In the genomic region with DNA sequence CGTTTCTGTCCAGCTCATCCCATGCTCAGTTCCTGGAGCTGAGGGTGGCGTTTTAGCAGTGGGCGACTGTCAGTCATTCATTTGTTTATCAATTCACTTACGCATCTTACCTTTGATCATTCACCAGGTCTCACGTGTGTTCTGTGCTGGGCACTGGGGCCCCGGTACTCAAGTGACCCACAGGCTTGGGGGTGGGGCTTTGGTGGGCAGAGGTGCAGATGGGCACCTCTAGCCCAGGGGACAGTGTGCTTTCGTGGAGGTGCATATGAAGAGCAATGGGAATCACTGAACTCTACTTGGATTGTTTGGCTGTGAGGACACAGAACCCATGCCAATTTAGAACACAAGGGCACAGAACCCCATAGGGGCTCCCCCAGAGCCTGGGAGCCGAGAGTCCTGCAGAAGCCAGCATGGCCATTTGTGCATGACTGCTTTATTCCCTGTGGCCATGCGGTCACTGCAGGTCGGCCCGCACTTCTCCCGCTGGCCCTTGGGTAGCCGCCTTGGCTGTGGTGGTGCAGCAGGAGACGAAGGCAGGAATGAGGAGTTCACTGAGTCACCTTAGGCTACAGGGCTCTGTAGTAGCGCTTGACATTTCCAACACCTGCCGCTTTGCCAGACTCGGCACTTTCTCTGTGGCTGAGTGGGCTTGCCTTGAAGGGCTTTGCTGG, we compare ENCODE assay signal across 1 cellular context.
TF ChIP-seq lines count a peak whose summit lies in the region.

No MANE protein-coding gene starts in this region.

TF ChIP-seq in HepG2, 621 proteins besides CTCF, POLR2A, EP300 and RAD21 (continued from another document):
- TF ChIP-seq, protein P1, sequence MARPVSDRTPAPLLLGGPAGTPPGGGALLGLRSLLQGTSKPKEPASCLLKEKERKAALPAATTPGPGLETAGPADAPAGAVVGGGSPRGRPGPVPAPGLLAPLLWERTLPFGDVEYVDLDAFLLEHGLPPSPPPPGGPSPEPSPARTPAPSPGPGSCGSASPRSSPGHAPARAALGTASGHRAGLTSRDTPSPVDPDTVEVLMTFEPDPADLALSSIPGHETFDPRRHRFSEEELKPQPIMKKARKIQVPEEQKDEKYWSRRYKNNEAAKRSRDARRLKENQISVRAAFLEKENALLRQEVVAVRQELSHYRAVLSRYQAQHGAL (CRISPR knock-in tag; IDR thresholded peaks at IDR 0.05; ENCODE audit: not compliant biosample characterization), result no peak
- TF ChIP-seq GTF2F1 (IDR thresholded peaks at IDR 0.05; ENCODE audit: low read length) (no peak), ZNF746 (CRISPR knock-in tag; IDR thresholded peaks at IDR 0.05) (0 out of 2 replicates have a peak, but pooled peaks have one; percentile 21), HNRNPUL1 (IDR thresholded peaks at IDR 0.05; ENCODE audit: low read depth, low read length) (no peak), SNAI1 (CRISPR knock-in tag; IDR thresholded peaks at IDR 0.05; ENCODE audit: borderline replicate concordance) (no peak), NR2F6 (IDR thresholded peaks at IDR 0.05) (no peak), NR2F6 (CRISPR knock-in tag; IDR thresholded peaks at IDR 0.05) (no peak), ZNF570 (CRISPR knock-in tag; IDR thresholded peaks at IDR 0.05; ENCODE audit: borderline replicate concordance) (no peak), ZNF713 (CRISPR knock-in tag; IDR thresholded peaks at IDR 0.05) (no peak), ZNF782 (CRISPR knock-in tag; IDR thresholded peaks at IDR 0.05; ENCODE audit: borderline replicate concordance) (no peak), TRIM24 (CRISPR knock-in tag; IDR thresholded peaks at IDR 0.05) (no peak), ZBTB38 (CRISPR knock-in tag; IDR thresholded peaks at IDR 0.05) (no peak), ATF7 (IDR thresholded peaks at IDR 0.05) (no peak), ATF7 (CRISPR knock-in tag; IDR thresholded peaks at IDR 0.05) (no peak), ZNF326 (CRISPR knock-in tag; IDR thresholded peaks at IDR 0.05; ENCODE audit: borderline replicate concordance) (no peak), AGO1 (IDR thresholded peaks at IDR 0.05; ENCODE audit: low read depth, low read length, poor library complexity, severe bottlenecking) (peak; percentile 32), DNMT1 (CRISPR knock-in tag; IDR thresholded peaks at IDR 0.05) (0 out of 2 replicates have a peak, but pooled peaks have one; percentile 28), ZNF224 (CRISPR knock-in tag; IDR thresholded peaks at IDR 0.05) (0 out of 2 replicates have a peak, but pooled peaks have one; percentile 38), ZNF891 (CRISPR knock-in tag; IDR thresholded peaks at IDR 0.05) (0 out of 2 replicates have a peak, but pooled peaks have one; percentile 55), CHD2 (IDR thresholded peaks at IDR 0.05; ENCODE audit: low read depth, low read length) (no peak), ZNF256 (CRISPR knock-in tag; conservative IDR thresholded peaks at IDR 0.05) (no peak), ZNF143 (CRISPR knock-in tag; IDR thresholded peaks at IDR 0.05) (no peak)
- TF ChIP-seq, protein P2, sequence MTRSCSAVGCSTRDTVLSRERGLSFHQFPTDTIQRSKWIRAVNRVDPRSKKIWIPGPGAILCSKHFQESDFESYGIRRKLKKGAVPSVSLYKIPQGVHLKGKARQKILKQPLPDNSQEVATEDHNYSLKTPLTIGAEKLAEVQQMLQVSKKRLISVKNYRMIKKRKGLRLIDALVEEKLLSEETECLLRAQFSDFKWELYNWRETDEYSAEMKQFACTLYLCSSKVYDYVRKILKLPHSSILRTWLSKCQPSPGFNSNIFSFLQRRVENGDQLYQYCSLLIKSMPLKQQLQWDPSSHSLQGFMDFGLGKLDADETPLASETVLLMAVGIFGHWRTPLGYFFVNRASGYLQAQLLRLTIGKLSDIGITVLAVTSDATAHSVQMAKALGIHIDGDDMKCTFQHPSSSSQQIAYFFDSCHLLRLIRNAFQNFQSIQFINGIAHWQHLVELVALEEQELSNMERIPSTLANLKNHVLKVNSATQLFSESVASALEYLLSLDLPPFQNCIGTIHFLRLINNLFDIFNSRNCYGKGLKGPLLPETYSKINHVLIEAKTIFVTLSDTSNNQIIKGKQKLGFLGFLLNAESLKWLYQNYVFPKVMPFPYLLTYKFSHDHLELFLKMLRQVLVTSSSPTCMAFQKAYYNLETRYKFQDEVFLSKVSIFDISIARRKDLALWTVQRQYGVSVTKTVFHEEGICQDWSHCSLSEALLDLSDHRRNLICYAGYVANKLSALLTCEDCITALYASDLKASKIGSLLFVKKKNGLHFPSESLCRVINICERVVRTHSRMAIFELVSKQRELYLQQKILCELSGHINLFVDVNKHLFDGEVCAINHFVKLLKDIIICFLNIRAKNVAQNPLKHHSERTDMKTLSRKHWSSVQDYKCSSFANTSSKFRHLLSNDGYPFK (CRISPR knock-in tag; IDR thresholded peaks at IDR 0.05; ENCODE audit: borderline replicate concordance), result no peak
- TF ChIP-seq, protein P3, sequence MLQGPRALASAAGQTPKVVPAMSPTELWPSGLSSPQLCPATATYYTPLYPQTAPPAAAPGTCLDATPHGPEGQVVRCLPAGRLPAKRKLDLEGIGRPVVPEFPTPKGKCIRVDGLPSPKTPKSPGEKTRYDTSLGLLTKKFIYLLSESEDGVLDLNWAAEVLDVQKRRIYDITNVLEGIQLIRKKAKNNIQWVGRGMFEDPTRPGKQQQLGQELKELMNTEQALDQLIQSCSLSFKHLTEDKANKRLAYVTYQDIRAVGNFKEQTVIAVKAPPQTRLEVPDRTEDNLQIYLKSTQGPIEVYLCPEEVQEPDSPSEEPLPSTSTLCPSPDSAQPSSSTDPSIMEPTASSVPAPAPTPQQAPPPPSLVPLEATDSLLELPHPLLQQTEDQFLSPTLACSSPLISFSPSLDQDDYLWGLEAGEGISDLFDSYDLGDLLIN (CRISPR knock-in tag; IDR thresholded peaks at IDR 0.05; ENCODE audit: borderline replicate concordance), result no peak
- TF ChIP-seq, protein P4, sequence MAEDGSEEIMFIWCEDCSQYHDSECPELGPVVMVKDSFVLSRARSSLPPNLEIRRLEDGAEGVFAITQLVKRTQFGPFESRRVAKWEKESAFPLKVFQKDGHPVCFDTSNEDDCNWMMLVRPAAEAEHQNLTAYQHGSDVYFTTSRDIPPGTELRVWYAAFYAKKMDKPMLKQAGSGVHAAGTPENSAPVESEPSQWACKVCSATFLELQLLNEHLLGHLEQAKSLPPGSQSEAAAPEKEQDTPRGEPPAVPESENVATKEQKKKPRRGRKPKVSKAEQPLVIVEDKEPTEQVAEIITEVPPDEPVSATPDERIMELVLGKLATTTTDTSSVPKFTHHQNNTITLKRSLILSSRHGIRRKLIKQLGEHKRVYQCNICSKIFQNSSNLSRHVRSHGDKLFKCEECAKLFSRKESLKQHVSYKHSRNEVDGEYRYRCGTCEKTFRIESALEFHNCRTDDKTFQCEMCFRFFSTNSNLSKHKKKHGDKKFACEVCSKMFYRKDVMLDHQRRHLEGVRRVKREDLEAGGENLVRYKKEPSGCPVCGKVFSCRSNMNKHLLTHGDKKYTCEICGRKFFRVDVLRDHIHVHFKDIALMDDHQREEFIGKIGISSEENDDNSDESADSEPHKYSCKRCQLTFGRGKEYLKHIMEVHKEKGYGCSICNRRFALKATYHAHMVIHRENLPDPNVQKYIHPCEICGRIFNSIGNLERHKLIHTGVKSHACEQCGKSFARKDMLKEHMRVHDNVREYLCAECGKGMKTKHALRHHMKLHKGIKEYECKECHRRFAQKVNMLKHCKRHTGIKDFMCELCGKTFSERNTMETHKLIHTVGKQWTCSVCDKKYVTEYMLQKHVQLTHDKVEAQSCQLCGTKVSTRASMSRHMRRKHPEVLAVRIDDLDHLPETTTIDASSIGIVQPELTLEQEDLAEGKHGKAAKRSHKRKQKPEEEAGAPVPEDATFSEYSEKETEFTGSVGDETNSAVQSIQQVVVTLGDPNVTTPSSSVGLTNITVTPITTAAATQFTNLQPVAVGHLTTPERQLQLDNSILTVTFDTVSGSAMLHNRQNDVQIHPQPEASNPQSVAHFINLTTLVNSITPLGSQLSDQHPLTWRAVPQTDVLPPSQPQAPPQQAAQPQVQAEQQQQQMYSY (CRISPR knock-in tag; IDR thresholded peaks at IDR 0.05), result no peak
- TF ChIP-seq, protein P5, sequence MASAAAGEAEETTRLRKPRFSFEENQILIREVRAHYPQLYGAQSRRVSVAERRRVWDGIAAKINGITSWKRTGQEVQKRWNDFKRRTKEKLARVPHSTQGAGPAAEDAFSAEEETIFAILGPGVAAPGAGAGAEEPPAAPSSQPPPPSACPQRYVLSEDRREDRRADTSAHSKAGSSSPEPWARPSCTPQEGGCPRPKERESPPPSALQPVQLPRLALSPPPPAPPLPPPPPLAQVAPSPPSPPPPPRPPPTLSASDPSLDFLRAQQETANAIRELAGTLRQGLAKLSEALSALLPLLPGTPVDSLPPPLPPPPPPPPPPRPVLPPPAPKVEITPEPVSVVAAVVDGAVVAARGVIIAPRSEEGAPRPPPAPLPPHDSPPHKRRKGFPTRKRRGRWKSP (CRISPR knock-in tag; IDR thresholded peaks at IDR 0.05), result no peak
- TF ChIP-seq, protein P6, sequence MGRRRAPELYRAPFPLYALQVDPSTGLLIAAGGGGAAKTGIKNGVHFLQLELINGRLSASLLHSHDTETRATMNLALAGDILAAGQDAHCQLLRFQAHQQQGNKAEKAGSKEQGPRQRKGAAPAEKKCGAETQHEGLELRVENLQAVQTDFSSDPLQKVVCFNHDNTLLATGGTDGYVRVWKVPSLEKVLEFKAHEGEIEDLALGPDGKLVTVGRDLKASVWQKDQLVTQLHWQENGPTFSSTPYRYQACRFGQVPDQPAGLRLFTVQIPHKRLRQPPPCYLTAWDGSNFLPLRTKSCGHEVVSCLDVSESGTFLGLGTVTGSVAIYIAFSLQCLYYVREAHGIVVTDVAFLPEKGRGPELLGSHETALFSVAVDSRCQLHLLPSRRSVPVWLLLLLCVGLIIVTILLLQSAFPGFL (CRISPR knock-in tag; IDR thresholded peaks at IDR 0.05), result no peak
- TF ChIP-seq, protein P7, sequence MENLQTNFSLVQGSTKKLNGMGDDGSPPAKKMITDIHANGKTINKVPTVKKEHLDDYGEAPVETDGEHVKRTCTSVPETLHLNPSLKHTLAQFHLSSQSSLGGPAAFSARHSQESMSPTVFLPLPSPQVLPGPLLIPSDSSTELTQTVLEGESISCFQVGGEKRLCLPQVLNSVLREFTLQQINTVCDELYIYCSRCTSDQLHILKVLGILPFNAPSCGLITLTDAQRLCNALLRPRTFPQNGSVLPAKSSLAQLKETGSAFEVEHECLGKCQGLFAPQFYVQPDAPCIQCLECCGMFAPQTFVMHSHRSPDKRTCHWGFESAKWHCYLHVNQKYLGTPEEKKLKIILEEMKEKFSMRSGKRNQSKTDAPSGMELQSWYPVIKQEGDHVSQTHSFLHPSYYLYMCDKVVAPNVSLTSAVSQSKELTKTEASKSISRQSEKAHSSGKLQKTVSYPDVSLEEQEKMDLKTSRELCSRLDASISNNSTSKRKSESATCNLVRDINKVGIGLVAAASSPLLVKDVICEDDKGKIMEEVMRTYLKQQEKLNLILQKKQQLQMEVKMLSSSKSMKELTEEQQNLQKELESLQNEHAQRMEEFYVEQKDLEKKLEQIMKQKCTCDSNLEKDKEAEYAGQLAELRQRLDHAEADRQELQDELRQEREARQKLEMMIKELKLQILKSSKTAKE (CRISPR knock-in tag; IDR thresholded peaks at IDR 0.05; ENCODE audit: borderline replicate concordance), result no peak
- TF ChIP-seq, protein P8, sequence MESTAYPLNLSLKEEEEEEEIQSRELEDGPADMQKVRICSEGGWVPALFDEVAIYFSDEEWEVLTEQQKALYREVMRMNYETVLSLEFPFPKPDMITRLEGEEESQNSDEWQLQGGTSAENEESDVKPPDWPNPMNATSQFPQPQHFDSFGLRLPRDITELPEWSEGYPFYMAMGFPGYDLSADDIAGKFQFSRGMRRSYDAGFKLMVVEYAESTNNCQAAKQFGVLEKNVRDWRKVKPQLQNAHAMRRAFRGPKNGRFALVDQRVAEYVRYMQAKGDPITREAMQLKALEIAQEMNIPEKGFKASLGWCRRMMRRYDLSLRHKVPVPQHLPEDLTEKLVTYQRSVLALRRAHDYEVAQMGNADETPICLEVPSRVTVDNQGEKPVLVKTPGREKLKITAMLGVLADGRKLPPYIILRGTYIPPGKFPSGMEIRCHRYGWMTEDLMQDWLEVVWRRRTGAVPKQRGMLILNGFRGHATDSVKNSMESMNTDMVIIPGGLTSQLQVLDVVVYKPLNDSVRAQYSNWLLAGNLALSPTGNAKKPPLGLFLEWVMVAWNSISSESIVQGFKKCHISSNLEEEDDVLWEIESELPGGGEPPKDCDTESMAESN (CRISPR knock-in tag; conservative IDR thresholded peaks at IDR 0.05), result no peak
- TF ChIP-seq, protein P9, sequence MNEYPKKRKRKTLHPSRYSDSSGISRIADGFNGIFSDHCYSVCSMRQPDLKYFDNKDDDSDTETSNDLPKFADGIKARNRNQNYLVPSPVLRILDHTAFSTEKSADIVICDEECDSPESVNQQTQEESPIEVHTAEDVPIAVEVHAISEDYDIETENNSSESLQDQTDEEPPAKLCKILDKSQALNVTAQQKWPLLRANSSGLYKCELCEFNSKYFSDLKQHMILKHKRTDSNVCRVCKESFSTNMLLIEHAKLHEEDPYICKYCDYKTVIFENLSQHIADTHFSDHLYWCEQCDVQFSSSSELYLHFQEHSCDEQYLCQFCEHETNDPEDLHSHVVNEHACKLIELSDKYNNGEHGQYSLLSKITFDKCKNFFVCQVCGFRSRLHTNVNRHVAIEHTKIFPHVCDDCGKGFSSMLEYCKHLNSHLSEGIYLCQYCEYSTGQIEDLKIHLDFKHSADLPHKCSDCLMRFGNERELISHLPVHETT (CRISPR knock-in tag; conservative IDR thresholded peaks at IDR 0.05), result no peak
- TF ChIP-seq, protein P10, sequence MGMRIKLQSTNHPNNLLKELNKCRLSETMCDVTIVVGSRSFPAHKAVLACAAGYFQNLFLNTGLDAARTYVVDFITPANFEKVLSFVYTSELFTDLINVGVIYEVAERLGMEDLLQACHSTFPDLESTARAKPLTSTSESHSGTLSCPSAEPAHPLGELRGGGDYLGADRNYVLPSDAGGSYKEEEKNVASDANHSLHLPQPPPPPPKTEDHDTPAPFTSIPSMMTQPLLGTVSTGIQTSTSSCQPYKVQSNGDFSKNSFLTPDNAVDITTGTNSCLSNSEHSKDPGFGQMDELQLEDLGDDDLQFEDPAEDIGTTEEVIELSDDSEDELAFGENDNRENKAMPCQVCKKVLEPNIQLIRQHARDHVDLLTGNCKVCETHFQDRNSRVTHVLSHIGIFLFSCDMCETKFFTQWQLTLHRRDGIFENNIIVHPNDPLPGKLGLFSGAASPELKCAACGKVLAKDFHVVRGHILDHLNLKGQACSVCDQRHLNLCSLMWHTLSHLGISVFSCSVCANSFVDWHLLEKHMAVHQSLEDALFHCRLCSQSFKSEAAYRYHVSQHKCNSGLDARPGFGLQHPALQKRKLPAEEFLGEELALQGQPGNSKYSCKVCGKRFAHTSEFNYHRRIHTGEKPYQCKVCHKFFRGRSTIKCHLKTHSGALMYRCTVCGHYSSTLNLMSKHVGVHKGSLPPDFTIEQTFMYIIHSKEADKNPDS (CRISPR knock-in tag; IDR thresholded peaks at IDR 0.05), result no peak
- TF ChIP-seq, protein P11, sequence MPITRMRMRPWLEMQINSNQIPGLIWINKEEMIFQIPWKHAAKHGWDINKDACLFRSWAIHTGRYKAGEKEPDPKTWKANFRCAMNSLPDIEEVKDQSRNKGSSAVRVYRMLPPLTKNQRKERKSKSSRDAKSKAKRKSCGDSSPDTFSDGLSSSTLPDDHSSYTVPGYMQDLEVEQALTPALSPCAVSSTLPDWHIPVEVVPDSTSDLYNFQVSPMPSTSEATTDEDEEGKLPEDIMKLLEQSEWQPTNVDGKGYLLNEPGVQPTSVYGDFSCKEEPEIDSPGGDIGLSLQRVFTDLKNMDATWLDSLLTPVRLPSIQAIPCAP (CRISPR knock-in tag; IDR thresholded peaks at IDR 0.05; ENCODE audit: low read depth), result no peak
